1 cellular context compared by ENCODE assay signal in genomic region chr1:183470147-183470960, GRCh38.
TF ChIP-seq lines count a peak whose summit lies in the region.

No MANE protein-coding gene starts in this region.

TF ChIP-seq in HCT116, 20 proteins besides CTCF, POLR2A, EP300 and RAD21 (continued from another document):
- TF ChIP-seq FOSL1 (IDR thresholded peaks at IDR 0.05; ENCODE audit: low read depth) (0 out of 2 replicates have a peak, but pooled peaks have one; percentile 14), SRF (IDR thresholded peaks at IDR 0.05; ENCODE audit: low read depth) (0 out of 2 replicates have a peak, but pooled peaks have one; percentile 15), ELF1 (IDR thresholded peaks at IDR 0.05; ENCODE audit: borderline replicate concordance, low read depth) (no peak)
- TF ChIP-seq, protein P1, sequence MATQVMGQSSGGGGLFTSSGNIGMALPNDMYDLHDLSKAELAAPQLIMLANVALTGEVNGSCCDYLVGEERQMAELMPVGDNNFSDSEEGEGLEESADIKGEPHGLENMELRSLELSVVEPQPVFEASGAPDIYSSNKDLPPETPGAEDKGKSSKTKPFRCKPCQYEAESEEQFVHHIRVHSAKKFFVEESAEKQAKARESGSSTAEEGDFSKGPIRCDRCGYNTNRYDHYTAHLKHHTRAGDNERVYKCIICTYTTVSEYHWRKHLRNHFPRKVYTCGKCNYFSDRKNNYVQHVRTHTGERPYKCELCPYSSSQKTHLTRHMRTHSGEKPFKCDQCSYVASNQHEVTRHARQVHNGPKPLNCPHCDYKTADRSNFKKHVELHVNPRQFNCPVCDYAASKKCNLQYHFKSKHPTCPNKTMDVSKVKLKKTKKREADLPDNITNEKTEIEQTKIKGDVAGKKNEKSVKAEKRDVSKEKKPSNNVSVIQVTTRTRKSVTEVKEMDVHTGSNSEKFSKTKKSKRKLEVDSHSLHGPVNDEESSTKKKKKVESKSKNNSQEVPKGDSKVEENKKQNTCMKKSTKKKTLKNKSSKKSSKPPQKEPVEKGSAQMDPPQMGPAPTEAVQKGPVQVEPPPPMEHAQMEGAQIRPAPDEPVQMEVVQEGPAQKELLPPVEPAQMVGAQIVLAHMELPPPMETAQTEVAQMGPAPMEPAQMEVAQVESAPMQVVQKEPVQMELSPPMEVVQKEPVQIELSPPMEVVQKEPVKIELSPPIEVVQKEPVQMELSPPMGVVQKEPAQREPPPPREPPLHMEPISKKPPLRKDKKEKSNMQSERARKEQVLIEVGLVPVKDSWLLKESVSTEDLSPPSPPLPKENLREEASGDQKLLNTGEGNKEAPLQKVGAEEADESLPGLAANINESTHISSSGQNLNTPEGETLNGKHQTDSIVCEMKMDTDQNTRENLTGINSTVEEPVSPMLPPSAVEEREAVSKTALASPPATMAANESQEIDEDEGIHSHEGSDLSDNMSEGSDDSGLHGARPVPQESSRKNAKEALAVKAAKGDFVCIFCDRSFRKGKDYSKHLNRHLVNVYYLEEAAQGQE (IDR thresholded peaks at IDR 0.05; ENCODE audit: low read depth), result no peak
TF ChIP-seq in HCT116: peak in this region for 12.
